In genomic region chr20:45995213-45996097, GRCh38 we compare ENCODE assay signal across 26 cellular contexts. TPM values are rescaled to one million over a fixed set of nuclear protein-coding genes. Genes with fewer than 3 reads are reported as not detected.
DNase-seq lines count a peak whose midpoint lies in the region; ATAC-seq and TF ChIP-seq lines count a peak whose summit lies in the region.
"Had no signal": no experiment of that assay in that cellular context is flagged by ENCODE, and none has a peak within 500 bp of the region (broad histone marks: within the 10 kb centered on the region; RNA-seq: fewer than 3 reads in every experiment).

No MANE protein-coding gene starts in this region.

- no peak for TF ChIP-seq POLR2A in breast epithelium (IDR thresholded peaks at IDR 0.05)

- DNase-seq in MCF 10A (ENCODE audit: unreplicated experiment) = no peak
- DNase-seq in breast epithelium (ENCODE audit: low spot score in 2 of 2) = no peak
- DNase-seq in NCI-H345 treated with DMSO at 0.1 percent for 48 hours (lab: John Stamatoyannopoulos, UW; ENCODE audit: unreplicated experiment) = peak; percentile 11
- DNase-seq in chondrocyte (ENCODE audit: low spot score) = peak; percentile 35
- no peak for DNase-seq in NOMO-1 treated with DMSO at 0.1 percent for 48 hours (lab: John Stamatoyannopoulos, UW; ENCODE audit: unreplicated experiment)
- DNase-seq in CD4-positive, alpha-beta memory T cell = no peak
- no peak for DNase-seq in GM13977 (ENCODE audit: low spot score)
- DNase-seq: activated CD4-positive, alpha-beta T cell treated with anti-CD3 and anti-CD28 coated beads, Interleukin-2, amount 50 U/mL, for 4 hours; activated effector memory CD4-positive, alpha-beta T cell treated with anti-CD3 and anti-CD28 coated beads, Interleukin-2, amount 50 U/mL, for 16 hours; brain microvascular endothelial cell; cortex of kidney; Karpas-422; left ventricle myocardium inferior; NCI-H1105 treated with DMSO at 0.1 percent for 48 hours; NCI-H446; psoas muscle; Right ventricle myocardium superior; stimulated activated CD4-positive, alpha-beta T cell treated with anti-CD3 and anti-CD28 coated beads, Interleukin-4, amount 100 ng/mL, for 24 hours; stimulated activated naive CD8-positive, alpha-beta T cell treated with anti-CD3 and anti-CD28 coated beads, Interleukin-15, amount 100 ng/mL, for 72 hours; transverse colon had no signal

- intact Hi-C loops in MCF 10A (cut with micrococcal nuclease) (no loop called here), breast epithelium (cut with DNase I; ENCODE audit: low total_unique reads) (no loop called here)
- intact Hi-C loops in CD4-positive, alpha-beta memory T cell (cut with micrococcal nuclease) = no loop called here

- peak overlapping the region; percentile 23 for H3K27ac Mint-ChIP-seq in MCF 10A (ENCODE audit: low read depth, unreplicated experiment)
- H3K27ac Mint-ChIP-seq in chondrocyte (ENCODE audit: unreplicated experiment) = no peak overlapping the region
- peak overlapping the region in 2 of 7 donors; percentile 28 to 78 for H3K27ac Mint-ChIP-seq in CD4-positive, alpha-beta memory T cell

- BruUV-seq in MCF 10A (replicated peaks; lab: Mats Ljungman, UMichigan) = no TSS peak

- no peak overlapping the region for H3K27ac ChIP-seq in breast epithelium
- no peak overlapping the region for H3K27ac ChIP-seq in CD4-positive, alpha-beta memory T cell (ENCODE audit: low read depth, low read length)
- H3K27ac ChIP-seq: brain microvascular endothelial cell, heart left ventricle, left ventricle myocardium inferior, psoas muscle, transverse colon had no signal

- ATAC-seq in HG03521 (IDR thresholded peaks at IDR 0.05; ENCODE audit: unreplicated experiment) = no peak
- ATAC-seq: heart left ventricle; psoas muscle; stimulated activated naive CD8-positive, alpha-beta T cell treated with anti-CD3 and anti-CD28 coated beads, Interleukin-15, amount 100 ng/mL, for 72 hours had no signal

- H3K9me3 ChIP-seq in breast epithelium = no peaks in the 10 kb centered on the region
- no peaks in the 10 kb centered on the region for H3K9me3 ChIP-seq in CD4-positive, alpha-beta memory T cell (ENCODE audit: control insufficient read depth in 1 of 2, low read length in 2 of 2)
- H3K9me3 ChIP-seq: Caco-2, HAP-1, heart left ventricle, left ventricle myocardium inferior, psoas muscle, transverse colon had no signal

- H3K27me3 Mint-ChIP-seq in MCF 10A (ENCODE audit: insufficient read depth, unreplicated experiment) = no peaks in the 10 kb centered on the region
- peaks cover 35% of the 10 kb centered on the region for H3K27me3 Mint-ChIP-seq in chondrocyte (ENCODE audit: low read depth)
- no peaks in the 10 kb centered on the region for H3K27me3 Mint-ChIP-seq in CD4-positive, alpha-beta memory T cell

- POLR2A ChIA-PET in MCF 10A (lab: Yijun Ruan, JAX) = interaction anchor here (0.6 to 2.8 kb wide), 6 partner anchors 9 to 93 kb away, joined by 3 to 13 read pairs (median 4); partner anchors contain the start of genes PCIF1 and ZNF335
- POLR2A ChIA-PET in CD4-positive, alpha-beta memory T cell (lab: Charles Lee; ENCODE audit: partially characterized antibody) = interaction anchor here (1.4 kb wide), 1 partner anchor 9 kb away, joined by 3 read pairs; no protein-coding TSS in a partner anchor

- in situ Hi-C loops in GM13977 (cut with MboI; ENCODE audit: low pct_unique_long_range_greater_than_20kb, low sequenced_read_pairs, unreplicated experiment) = no loop called here

- H3K36me3 Mint-ChIP-seq in MCF 10A (ENCODE audit: insufficient read depth, unreplicated experiment) (no peaks in the 10 kb centered on the region), chondrocyte (ENCODE audit: low read depth) (no peaks in the 10 kb centered on the region)
- H3K36me3 Mint-ChIP-seq in CD4-positive, alpha-beta memory T cell = no peaks in the 10 kb centered on the region

- TF ChIP-seq CTCF in MCF 10A (IDR thresholded peaks at IDR 0.05; ENCODE audit: unreplicated experiment) = no peak
- TF ChIP-seq CTCF in breast epithelium (IDR thresholded peaks at IDR 0.05) = no peak
- no peak for TF ChIP-seq CTCF in chondrocyte (IDR thresholded peaks at IDR 0.05)
- TF ChIP-seq CTCF in GM13977 (IDR thresholded peaks at IDR 0.05; ENCODE audit: extremely low read depth, insufficient read depth, missing control alignments) = no peak

- no peak overlapping the region for H3K4me3 ChIP-seq in breast epithelium
- no peak overlapping the region for H3K4me3 ChIP-seq in CD4-positive, alpha-beta memory T cell (ENCODE audit: low read length in 2 of 2)
- H3K4me3 ChIP-seq: HAP-1, heart left ventricle, left ventricle myocardium inferior, psoas muscle, smooth muscle cell, transverse colon had no signal

- no peak overlapping the region for H3K4me3 Mint-ChIP-seq in MCF 10A (ENCODE audit: unreplicated experiment)
- H3K4me3 Mint-ChIP-seq in chondrocyte (ENCODE audit: unreplicated experiment) = no peak overlapping the region
- H3K4me3 Mint-ChIP-seq in CD4-positive, alpha-beta memory T cell = peak overlapping the region in 1 of 8 donors; percentile 9
- H3K4me3 Mint-ChIP-seq: neural crest cell; stimulated activated naive CD8-positive, alpha-beta T cell treated with anti-CD3 and anti-CD28 coated beads, Interleukin-15, amount 100 ng/mL, for 72 hours had no signal

- H3K9me3 Mint-ChIP-seq in MCF 10A (ENCODE audit: unreplicated experiment) = no peaks in the 10 kb centered on the region
- H3K9me3 Mint-ChIP-seq in chondrocyte (ENCODE audit: low read depth) = no peaks in the 10 kb centered on the region
- H3K9me3 Mint-ChIP-seq in CD4-positive, alpha-beta memory T cell = peaks cover 0 to 2% (median 0%) of the 10 kb centered on the region in 8 donors
- H3K9me3 Mint-ChIP-seq: neural crest cell; stimulated activated naive CD8-positive, alpha-beta T cell treated with anti-CD3 and anti-CD28 coated beads, Interleukin-15, amount 100 ng/mL, for 72 hours had no signal

- no peaks in the 10 kb centered on the region for H3K4me1 ChIP-seq in breast epithelium
- H3K4me1 ChIP-seq in CD4-positive, alpha-beta memory T cell (ENCODE audit: insufficient read depth, low read length) = peaks cover 44% of the 10 kb centered on the region
- H3K4me1 ChIP-seq: Caco-2, HAP-1, psoas muscle, transverse colon had no signal

- H3K36me3 ChIP-seq in breast epithelium = no peaks in the 10 kb centered on the region
- H3K36me3 ChIP-seq in CD4-positive, alpha-beta memory T cell (ENCODE audit: insufficient read depth, low read length) = no peaks in the 10 kb centered on the region
- H3K36me3 ChIP-seq: brain microvascular endothelial cell, HAP-1, heart left ventricle, left ventricle myocardium inferior, transverse colon had no signal

- peaks cover 0 to 13% of the 10 kb centered on the region in 2 donors for H3K27me3 ChIP-seq in breast epithelium
- H3K27me3 ChIP-seq in CD4-positive, alpha-beta memory T cell (ENCODE audit: insufficient read depth, low read length) = no peaks in the 10 kb centered on the region

- CTCF ChIA-PET in MCF 10A (lab: Yijun Ruan, JAX) = interaction anchor here (0.6 to 11.0 kb wide), 7 partner anchors 9 to 137 kb away, joined by 3 to 200 read pairs (median 4); partner anchors contain the start of gene ZNF335
- CTCF ChIA-PET in CD4-positive, alpha-beta memory T cell (lab: Charles Lee; ENCODE audit: partially characterized antibody) = interaction anchor here (0.9 to 1.6 kb wide), 3 partner anchors 18 to 26 kb away, joined by 4 to 8 read pairs (median 4); no protein-coding TSS in a partner anchor

- H3K4me1 Mint-ChIP-seq in MCF 10A (ENCODE audit: insufficient read depth, unreplicated experiment) (peaks cover 25% of the 10 kb centered on the region), chondrocyte (ENCODE audit: low read depth) (peaks cover 7% of the 10 kb centered on the region)
- H3K4me1 Mint-ChIP-seq in CD4-positive, alpha-beta memory T cell = peaks cover 30 to 56% (median 43%) of the 10 kb centered on the region in 4 donors
- H3K4me1 Mint-ChIP-seq: neural crest cell had no signal

RNA-seq across cellular contexts. Expression of gene MMP9, which starts 13.3 kb away (rescaled TPM):
- total RNA-seq in MCF 10A (2022) = 0.12 TPM in 1 of 2 replicates, not detected in the other
- 1 to 10 TPM in 2 of 3 donors, under 1 TPM in 1; 0.98 to 7.8 (median 5.9) TPM for total RNA-seq in breast epithelium
- total RNA-seq in chondrocyte = 2.1 to 2.2 TPM in 2 of 3 replicates, not detected in the other
- 10 to 100 TPM; 32.9 to 35.3 TPM for total RNA-seq in CD4-positive, alpha-beta memory T cell
- polyA plus RNA-seq in CD4-positive, alpha-beta memory T cell = not detected
- total RNA-seq: neural crest cell had no signal

RNA-seq across cellular contexts. Expression of gene ZNF335, which starts 23.5 kb away (rescaled TPM):
- 24.2 and 26.9 TPM in 2 replicates for total RNA-seq in MCF 10A (2022)
- 10 to 100 TPM; 12.6 to 25.9 (median 20.6) TPM for total RNA-seq in breast epithelium
- total RNA-seq in chondrocyte = 14.2 to 18.3 TPM (median 14.6 TPM) in 3 replicates
- 10 to 100 TPM; 62.5 to 63.2 TPM for total RNA-seq in CD4-positive, alpha-beta memory T cell
- polyA plus RNA-seq in CD4-positive, alpha-beta memory T cell = 10 to 100 TPM in 1 of 2 donors, 1 to 10 TPM in 1; 6.4 to 16.5 TPM

RNA-seq across cellular contexts. Expression of gene SLC12A5, which starts 33.6 kb away (rescaled TPM):
- total RNA-seq in MCF 10A (2022) (0.75 and 0.98 TPM in 2 replicates), breast epithelium (under 1 TPM in 1 of 3 donors, not detected in 2; 0.33 TPM), chondrocyte (0.89 to 2.1 TPM (median 1.9 TPM) in 3 replicates)
- total RNA-seq in CD4-positive, alpha-beta memory T cell = not detected
- polyA plus RNA-seq in CD4-positive, alpha-beta memory T cell = not detected
- total RNA-seq: left ventricle myocardium inferior, psoas muscle, Right ventricle myocardium superior, transverse colon had no signal
- polyA plus RNA-seq: heart left ventricle had no signal

Comparison
In these comparisons a context has a peak if more than half of its experiments do, and no peak if none do; other contexts are left out.
1. DNase-seq: peak in NCI-H345 treated with DMSO at 0.1 percent for 48 hours (single experiment) and chondrocyte (single experiment); none in MCF 10A (single experiment), breast epithelium (0 of 2), NOMO-1 treated with DMSO at 0.1 percent for 48 hours (single experiment), CD4-positive, alpha-beta memory T cell (0 of 5) and GM13977 (single experiment).